4 cellular contexts compared by ENCODE assay signal in the genomic region with DNA sequence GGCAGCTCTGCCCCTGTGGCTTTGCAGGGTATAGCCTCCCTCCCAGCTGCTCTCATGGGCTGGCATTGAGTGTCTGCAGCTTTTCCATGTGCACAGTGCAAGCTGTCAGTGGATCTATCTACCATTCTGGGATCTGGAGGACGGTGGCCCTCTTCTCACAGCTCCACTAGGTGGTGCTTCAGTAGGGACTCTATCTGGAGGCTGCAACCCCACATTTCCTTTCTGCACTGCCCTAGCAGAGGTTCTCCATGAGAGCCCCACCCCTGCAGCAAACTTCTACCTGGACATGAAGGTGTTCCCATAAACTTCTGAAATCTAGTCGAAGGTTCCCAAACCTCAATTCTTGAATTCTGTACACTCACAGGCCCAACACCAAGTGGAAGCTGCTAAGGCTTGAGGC.
A peak's percentile ranks its signal among the peaks of the same experiment; 100 is the strongest.
DNase-seq lines count a peak whose midpoint lies in the region; TF ChIP-seq lines count a peak whose summit lies in the region.
"Not testable (repeated sequence)": the region's sequence is repeated elsewhere in the genome, so short reads cannot be mapped to it uniquely, and the experiment has no call there.

No MANE protein-coding gene starts in this region.

- H3K4me3 Mint-ChIP-seq in endodermal cell = not testable (repeated sequence)

- not testable (repeated sequence) for H4K91ac ChIP-seq in neuronal stem cell (ENCODE audit: low read depth, low read length, poor library complexity)

- H3K27ac Mint-ChIP-seq in endodermal cell = not testable (repeated sequence)

- not testable (repeated sequence) for H2BK5ac ChIP-seq in neuronal stem cell (ENCODE audit: low read length)

- H3K9me3 Mint-ChIP-seq in endodermal cell = peaks cover 36% of the 10 kb centered on the region

- not testable (repeated sequence) for H2AFZ ChIP-seq in Karpas-422 (ENCODE audit: low read length); OCI-LY7 (ENCODE audit: low read length); neuronal stem cell (ENCODE audit: low read length)

- H2BK15ac ChIP-seq in neuronal stem cell (ENCODE audit: low read length) = not testable (repeated sequence)

- not testable (repeated sequence) for H3K79me1 ChIP-seq in neuronal stem cell (ENCODE audit: low read depth, low read length)

- not testable (repeated sequence) for H3K36me3 Mint-ChIP-seq in endodermal cell (ENCODE audit: low read depth)

- not testable (repeated sequence) for H2BK120ac ChIP-seq in neuronal stem cell (ENCODE audit: low read depth, low read length)

- H2AK5ac ChIP-seq in neuronal stem cell (ENCODE audit: low read depth, low read length) = not testable (repeated sequence)

- not testable (repeated sequence) for H3K27ac ChIP-seq in Karpas-422 (ENCODE audit: low read length); OCI-LY7 (ENCODE audit: low read depth, low read length, poor library complexity, severe bottlenecking); endodermal cell (ENCODE audit: low read depth, low read length); neuronal stem cell (replicated peaks; ENCODE audit: low read length)

- H3K79me2 ChIP-seq in Karpas-422 (ENCODE audit: low read length); OCI-LY7 (ENCODE audit: insufficient read depth, low read depth, low read length): not testable (repeated sequence)

- H3K27me3 Mint-ChIP-seq in endodermal cell (ENCODE audit: insufficient read depth) = not testable (repeated sequence)

- POLR2A ChIA-PET in OCI-LY7 (lab: Charles Lee) = interaction anchor here (0.5 to 0.6 kb wide), 2 partner anchors 284 to 489 kb away, joined by 3 to 4 read pairs; no protein-coding TSS in a partner anchor

- intact Hi-C loops in OCI-LY7 (cut with micrococcal nuclease; ENCODE audit: unreplicated experiment) = not testable (repeated sequence)

- not testable (repeated sequence) for H3K4me2 ChIP-seq in Karpas-422 (ENCODE audit: low read depth, low read length, poor library complexity, severe bottlenecking); OCI-LY7 (ENCODE audit: low read length)
- H3K4me2 ChIP-seq in neuronal stem cell (ENCODE audit: insufficient read depth, low read length, poor library complexity, severe bottlenecking) = peak overlapping the region; percentile 11

- not testable (repeated sequence) for H3K23ac ChIP-seq in neuronal stem cell (ENCODE audit: low read depth, low read length, poor library complexity)

- H2BK12ac ChIP-seq in neuronal stem cell (ENCODE audit: low read length) = not testable (repeated sequence)

- CTCF ChIA-PET in OCI-LY7 (lab: Charles Lee; ENCODE audit: unreplicated experiment) = not testable (repeated sequence)

- H3K9ac ChIP-seq in Karpas-422 (ENCODE audit: low read length); endodermal cell (ENCODE audit: extremely low read depth, low read length, poor library complexity, severe bottlenecking); neuronal stem cell (ENCODE audit: low read depth, low read length, poor library complexity): not testable (repeated sequence)

- not testable (repeated sequence) for H3K4me1 ChIP-seq in Karpas-422 (ENCODE audit: low read length); OCI-LY7 (ENCODE audit: insufficient read depth, low read length, poor library complexity, severe bottlenecking); endodermal cell (ENCODE audit: control insufficient read depth, insufficient read depth, low read length); neuronal stem cell (ENCODE audit: control insufficient read depth in 2 of 2, insufficient read depth in 1 of 2, low read depth in 1 of 2, low read length in 2 of 2)

- BruUV-seq in OCI-LY7 (replicated peaks; lab: Mats Ljungman, UMichigan) = not testable (repeated sequence)

- DNase-seq in Karpas-422 = peak; percentile 59
- not testable (repeated sequence) for DNase-seq in OCI-LY7 (ENCODE audit: low spot score); endodermal cell; neuronal stem cell (ENCODE audit: low spot score)

- H3K18ac ChIP-seq in neuronal stem cell (ENCODE audit: low read length) = not testable (repeated sequence)

- not testable (repeated sequence) for H3K4me1 Mint-ChIP-seq in endodermal cell

- H3K4ac ChIP-seq in neuronal stem cell (ENCODE audit: low read length) = not testable (repeated sequence)

- not testable (repeated sequence) for H4K20me1 ChIP-seq in Karpas-422 (ENCODE audit: insufficient read depth, low read depth, low read length); OCI-LY7 (ENCODE audit: insufficient read depth, low read length)

- H3K9me2 ChIP-seq in Karpas-422 (replicated peaks; ENCODE audit: insufficient read depth, low read length); OCI-LY7 (ENCODE audit: insufficient read depth, low read length): not testable (repeated sequence)

- not testable (repeated sequence) for H3K9me3 ChIP-seq in Karpas-422 (ENCODE audit: low read length); OCI-LY7 (ENCODE audit: low read length); neuronal stem cell (replicated peaks in 1 of 2; ENCODE audit: control insufficient read depth in 2 of 2, insufficient read depth in 1 of 2, low read depth in 1 of 2, low read length in 2 of 2)
- peaks cover 33% of the 10 kb centered on the region for H3K9me3 ChIP-seq in endodermal cell (ENCODE audit: control insufficient read depth, low read length)

- H3K36me3 ChIP-seq in Karpas-422 (ENCODE audit: insufficient read depth, low read length); OCI-LY7 (ENCODE audit: insufficient read depth, low read length); endodermal cell (ENCODE audit: control insufficient read depth, insufficient read depth, low read length); neuronal stem cell (replicated peaks in 1 of 2; ENCODE audit: control insufficient read depth in 2 of 2, insufficient read depth in 2 of 2, low read length in 2 of 2): not testable (repeated sequence)

- not testable (repeated sequence) for H3K14ac ChIP-seq in neuronal stem cell (ENCODE audit: low read length)

- WGBS in endodermal cell (ENCODE audit: insufficient coverage in 1 of 2, insufficient read length in 1 of 2), 2 experiments = 94 to 95% methylated on average over 2 of the region's 2 CpGs
- WGBS in neuronal stem cell (ENCODE audit: extremely low coverage in 2 of 2, insufficient read length in 2 of 2, insufficient replicate concordance in 1 of 2), 2 donors = no CpG with 5 or more reads among the region's 2 CpGs

- 0 out of 2 replicates have a peak, but pooled peaks have one; percentile 17 for TF ChIP-seq CTCF in OCI-LY7 (conservative IDR thresholded peaks at IDR 0.05; ENCODE audit: low read length)
- TF ChIP-seq CTCF in endodermal cell (conservative IDR thresholded peaks at IDR 0.05) = not testable (repeated sequence)

- H3K4me3 ChIP-seq in Karpas-422 (ENCODE audit: low read length); OCI-LY7 (ENCODE audit: low read depth, low read length, poor library complexity, severe bottlenecking); neuronal stem cell (ENCODE audit: low read length in 2 of 2): not testable (repeated sequence)
- H3K4me3 ChIP-seq in endodermal cell (ENCODE audit: low read length) = peak overlapping the region; percentile 64

- H4K8ac ChIP-seq in neuronal stem cell (ENCODE audit: low read depth, low read length) = not testable (repeated sequence)

- not testable (repeated sequence) for H3K27me3 ChIP-seq in Karpas-422 (ENCODE audit: low read length); endodermal cell (ENCODE audit: control insufficient read depth, insufficient read depth, low read length, poor library complexity, severe bottlenecking); neuronal stem cell (ENCODE audit: control insufficient read depth in 3 of 3, insufficient read depth in 3 of 3, low read depth in 1 of 3, low read length in 3 of 3)
